19 cellular contexts compared by ENCODE assay signal in the genomic region with DNA sequence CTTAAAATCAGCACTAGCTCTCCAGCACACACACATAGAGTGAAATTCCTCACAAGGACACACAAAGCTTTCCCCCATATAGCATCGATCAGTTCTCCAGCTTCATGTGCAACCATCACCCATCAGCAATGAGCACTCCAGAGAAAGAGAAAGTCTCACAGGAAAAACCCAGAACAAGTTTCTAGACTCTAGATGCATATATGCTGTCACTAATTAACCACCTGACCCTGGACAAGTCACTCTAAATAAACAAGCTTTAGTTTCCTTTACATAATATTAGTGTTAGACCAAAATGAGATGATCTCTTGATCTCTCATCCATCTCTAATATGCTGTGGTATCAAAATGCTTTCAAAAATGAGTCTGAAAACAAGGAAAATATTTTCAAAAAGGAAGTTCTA.
DNase-seq lines count a peak whose midpoint lies in the region; ATAC-seq and TF ChIP-seq lines count a peak whose summit lies in the region.
"Had no signal": no experiment of that assay in that cellular context is flagged by ENCODE, and none has a peak within 500 bp of the region (broad histone marks: within the 10 kb centered on the region; RNA-seq: fewer than 3 reads in every experiment).

No MANE protein-coding gene starts in this region.

- ATAC-seq in left ventricle myocardium superior (no peak), GM21786 (IDR thresholded peaks at IDR 0.05; ENCODE audit: unreplicated experiment) (peak; percentile 73), HG03378 (IDR thresholded peaks at IDR 0.05; ENCODE audit: unreplicated experiment) (peak; percentile 68), aorta (ENCODE audit: low FRiP score) (no peak)
- ATAC-seq: stimulated activated naive CD8-positive, alpha-beta T cell treated with anti-CD3 and anti-CD28 coated beads, Interleukin-15, amount 100 ng/mL, for 72 hours had no signal

- H3K36me3 ChIP-seq in left ventricle myocardium inferior (no peaks in the 10 kb centered on the region), skeletal muscle tissue (ENCODE audit: control insufficient read depth in 3 of 3, insufficient read depth in 3 of 3, low read length in 3 of 3) (no peaks in the 10 kb centered on the region), aorta (ENCODE audit: control insufficient read depth in 1 of 2, insufficient read depth in 2 of 2, low read length in 1 of 2) (no peaks in the 10 kb centered on the region)
- H3K36me3 ChIP-seq: breast epithelium, esophagus squamous epithelium, MG63, pancreas, SJSA1 had no signal

- TF ChIP-seq CTCF in left ventricle myocardium inferior (IDR thresholded peaks at IDR 0.05; ENCODE audit: borderline replicate concordance) (no peak), RWPE1 (conservative IDR thresholded peaks at IDR 0.05; ENCODE audit: low read depth) (no peak)

- peaks cover 17% of the 10 kb centered on the region for H3K9me3 ChIP-seq in left ventricle myocardium inferior (replicated peaks)
- H3K9me3 ChIP-seq in skeletal muscle tissue (ENCODE audit: control insufficient read depth in 3 of 3, low read length in 3 of 3) = no peaks in the 10 kb centered on the region
- H3K9me3 ChIP-seq in aorta (ENCODE audit: control insufficient read depth, low read length) = peaks cover 2% of the 10 kb centered on the region
- H3K9me3 ChIP-seq: pancreas, SJSA1 had no signal

- no peak overlapping the region for H3K9ac ChIP-seq in skeletal muscle tissue (ENCODE audit: low read depth in 1 of 3, low read length in 3 of 3)

- no peak for DNase-seq in left ventricle myocardium inferior
- no peak for DNase-seq in left ventricle myocardium superior
- DNase-seq in RWPE1 (ENCODE audit: low spot score) = no peak
- no peak for DNase-seq in aorta
- DNase-seq in activated CD8-positive, alpha-beta memory T cell treated with anti-CD3 and anti-CD28 coated beads, Interleukin-2, amount 50 U/mL, for 4 hours = no peak
- DNase-seq: activated CD4-positive, alpha-beta T cell treated with anti-CD3 and anti-CD28 coated beads, Interleukin-2, amount 50 U/mL, for 4 hours; activated T-cell treated with anti-CD3 and anti-CD28 coated beads, Interleukin-2, amount 50 U/mL, for 48 hours; esophagus squamous epithelium; kidney glomerular epithelial cell; MG63; NCI-H187 treated with DMSO at 0.1 percent for 48 hours; NCI-H510A treated with DMSO at 0.1 percent for 48 hours; pancreas; stimulated activated naive CD8-positive, alpha-beta T cell treated with anti-CD3 and anti-CD28 coated beads, Interleukin-15, amount 100 ng/mL, for 72 hours had no signal

- intact Hi-C loops in left ventricle myocardium inferior (cut with micrococcal nuclease) (no loop called here), left ventricle myocardium superior (cut with micrococcal nuclease) (no loop called here), aorta (cut with DNase I) (no loop called here)

- H3K4me3 ChIP-seq in left ventricle myocardium inferior (no peak overlapping the region), skeletal muscle tissue (ENCODE audit: low read length in 3 of 3) (no peak overlapping the region), aorta (ENCODE audit: low read length in 2 of 2) (no peak overlapping the region)
- H3K4me3 ChIP-seq: breast epithelium, esophagus squamous epithelium, MG63, pancreas, SJSA1 had no signal

- H3K4me1 ChIP-seq in left ventricle myocardium inferior (peaks cover 68% of the 10 kb centered on the region), skeletal muscle tissue (ENCODE audit: control insufficient read depth in 3 of 3, insufficient read depth in 3 of 3, low read length in 3 of 3) (peaks cover 14 to 37% (median 34%) of the 10 kb centered on the region in 3 donors), aorta (ENCODE audit: control insufficient read depth in 1 of 2, insufficient read depth in 2 of 2, low read length in 2 of 2) (no peaks in the 10 kb centered on the region)
- H3K4me1 ChIP-seq: breast epithelium, SJSA1 had no signal

- peak overlapping the region; percentile 79 for H3K27ac ChIP-seq in left ventricle myocardium inferior (replicated peaks)
- peak overlapping the region; percentile 67 for H3K27ac ChIP-seq in skeletal muscle tissue (ENCODE audit: low read depth, low read length)
- H3K27ac ChIP-seq in RWPE1 = no peak overlapping the region
- no peak overlapping the region for H3K27ac ChIP-seq in aorta (ENCODE audit: low read depth in 1 of 2, low read length in 2 of 2)
- H3K27ac ChIP-seq: breast epithelium, esophagus squamous epithelium, pancreas, SJSA1 had no signal

- POLR2A ChIA-PET in RWPE1 (lab: Yijun Ruan, JAX; ENCODE audit: low non-redundant PET) = interaction anchor here (0.7 kb wide), 1 partner anchor 18 kb away, joined by 5 read pairs; no protein-coding TSS in a partner anchor

- H3K27me3 ChIP-seq in left ventricle myocardium inferior (ENCODE audit: low read depth) (no peaks in the 10 kb centered on the region), skeletal muscle tissue (ENCODE audit: control insufficient read depth in 3 of 3, insufficient read depth in 3 of 3, low read length in 3 of 3) (no peaks in the 10 kb centered on the region), aorta (ENCODE audit: control insufficient read depth in 1 of 2, insufficient read depth in 2 of 2, low read length in 1 of 2) (no peaks in the 10 kb centered on the region)
- H3K27me3 ChIP-seq: breast epithelium, esophagus squamous epithelium, MG63, pancreas had no signal

- 81 to 90% methylated on average over 1 of the region's 1 CpG for WGBS in aorta, 2 donors

- CTCF ChIA-PET in RWPE1 (lab: Yijun Ruan, JAX) = interaction anchor here (0.6 kb wide), 1 partner anchor 35 kb away, joined by 3 read pairs; no protein-coding TSS in a partner anchor

Comparison
In these comparisons a context has a peak if more than half of its experiments do, and no peak if none do; other contexts are left out.
1. H3K27ac ChIP-seq: peak in left ventricle myocardium inferior (single experiment) and skeletal muscle tissue (single experiment); none in RWPE1 (single experiment) and aorta (0 of 2).
2. ATAC-seq: peak in GM21786 (single experiment) and HG03378 (single experiment); none in left ventricle myocardium superior (single experiment) and aorta (single experiment).